In genomic region chr13:111513766-111514611, GRCh38 we compare ENCODE assay signal across 24 cellular contexts.
"Had no signal": no experiment of that assay in that cellular context is flagged by ENCODE, and none has a peak within 500 bp of the region (broad histone marks: within the 10 kb centered on the region; RNA-seq: fewer than 3 reads in every experiment).

No MANE protein-coding gene starts in this region.

- DNase-seq: activated CD4-positive, alpha-beta T cell treated with anti-CD3 and anti-CD28 coated beads for 36 hours; activated CD4-positive, CD25-positive, alpha-beta regulatory T cell; activated CD8-positive, alpha-beta T cell treated with anti-CD3 and anti-CD28 coated beads, Interleukin-2, amount 10 ng/mL, durations not matched to agents 7 days and 5 days; activated gamma-delta T cell; activated naive CD4-positive, alpha-beta T cell treated with anti-CD3 and anti-CD28 coated beads, Interleukin-2, amount 10 ng/mL, durations not matched to agents 7 days and 5 days; activated naive CD8-positive, alpha-beta T cell treated with anti-CD3 and anti-CD28 coated beads, Interleukin-2, amount 10 ng/mL, durations not matched to agents 7 days and 5 days; hippocampal formation; immature natural killer cell; lower lobe of right lung; mesenchymal stem cell; natural killer cell; sigmoid colon; small intestine; stimulated activated CD4-positive, alpha-beta T cell treated with anti-CD3 and anti-CD28 coated beads, Interleukin-2, amount 100 ng/mL, for 24 hours; stimulated activated naive B cell treated with anti-CD40 and anti-IgM and Interleukin-4, amounts not matched to agents 10 μg/mL and 1 μg/mL and 100 μg/mL, for 72 hours; stomach; tibial artery; upper lobe of right lung had no signal

- H3K36me3 ChIP-seq: ascending aorta, cardiac muscle cell, gastroesophageal sphincter, lower lobe of right lung, neural progenitor cell, sigmoid colon, stomach, tibial artery, upper lobe of right lung had no signal

- H3K27ac ChIP-seq: ascending aorta, cardiac muscle cell, gastroesophageal sphincter, lower lobe of right lung, neural progenitor cell, sigmoid colon, stomach, tibial artery, upper lobe of right lung had no signal

- H3K4me3 ChIP-seq: ascending aorta, cardiac muscle cell, gastroesophageal sphincter, lower lobe of right lung, neural progenitor cell, sigmoid colon, stomach, tibial artery, upper lobe of right lung had no signal

- H3K9me3 ChIP-seq: ascending aorta, gastroesophageal sphincter, lower lobe of right lung, sigmoid colon, stomach, tibial artery, upper lobe of right lung had no signal

- ATAC-seq: activated CD4-positive, alpha-beta T cell treated with anti-CD3 and anti-CD28 coated beads for 36 hours; activated CD8-positive, alpha-beta T cell treated with anti-CD3 and anti-CD28 coated beads, Interleukin-2, amount 10 ng/mL, durations not matched to agents 7 days and 5 days; gastroesophageal sphincter; lower lobe of right lung; natural killer cell; stimulated activated naive B cell treated with anti-CD40 and anti-IgM and Interleukin-4, amounts not matched to agents 10 μg/mL and 1 μg/mL and 100 μg/mL, for 72 hours; T-cell; upper lobe of right lung had no signal

- H3K36me3 Mint-ChIP-seq: activated naive CD4-positive, alpha-beta T cell treated with anti-CD3 and anti-CD28 coated beads, Interleukin-2, amount 10 ng/mL, durations not matched to agents 7 days and 5 days; activated naive CD8-positive, alpha-beta T cell treated with anti-CD3 and anti-CD28 coated beads, Interleukin-2, amount 10 ng/mL, durations not matched to agents 7 days and 5 days; brain; immature natural killer cell; natural killer cell; neural progenitor cell; stimulated activated naive B cell treated with anti-CD40 and anti-IgM and Interleukin-4, amounts not matched to agents 10 μg/mL and 1 μg/mL and 100 μg/mL, for 72 hours; T-cell had no signal

- H3K4me3 Mint-ChIP-seq: activated CD4-positive, alpha-beta T cell treated with anti-CD3 and anti-CD28 coated beads for 36 hours; activated CD8-positive, alpha-beta T cell treated with anti-CD3 and anti-CD28 coated beads, Interleukin-2, amount 10 ng/mL, durations not matched to agents 7 days and 5 days; activated naive CD4-positive, alpha-beta T cell treated with anti-CD3 and anti-CD28 coated beads, Interleukin-2, amount 10 ng/mL, durations not matched to agents 7 days and 5 days; activated naive CD8-positive, alpha-beta T cell treated with anti-CD3 and anti-CD28 coated beads, Interleukin-2, amount 10 ng/mL, durations not matched to agents 7 days and 5 days; brain; immature natural killer cell; natural killer cell; neural progenitor cell; stimulated activated naive B cell treated with anti-CD40 and anti-IgM and Interleukin-4, amounts not matched to agents 10 μg/mL and 1 μg/mL and 100 μg/mL, for 72 hours; T-cell had no signal

- H3K27me3 ChIP-seq: ascending aorta, neural progenitor cell had no signal

- H3K4me1 ChIP-seq: ascending aorta, gastroesophageal sphincter, lower lobe of right lung, sigmoid colon, stomach, upper lobe of right lung had no signal

- H3K27ac Mint-ChIP-seq: activated CD4-positive, alpha-beta T cell treated with anti-CD3 and anti-CD28 coated beads for 36 hours; activated CD8-positive, alpha-beta T cell treated with anti-CD3 and anti-CD28 coated beads, Interleukin-2, amount 10 ng/mL, durations not matched to agents 7 days and 5 days; activated naive CD4-positive, alpha-beta T cell treated with anti-CD3 and anti-CD28 coated beads, Interleukin-2, amount 10 ng/mL, durations not matched to agents 7 days and 5 days; activated naive CD8-positive, alpha-beta T cell treated with anti-CD3 and anti-CD28 coated beads, Interleukin-2, amount 10 ng/mL, durations not matched to agents 7 days and 5 days; immature natural killer cell; natural killer cell; stimulated activated naive B cell treated with anti-CD40 and anti-IgM and Interleukin-4, amounts not matched to agents 10 μg/mL and 1 μg/mL and 100 μg/mL, for 72 hours; T-cell had no signal

- H3K4me1 Mint-ChIP-seq: activated CD4-positive, alpha-beta T cell treated with anti-CD3 and anti-CD28 coated beads for 36 hours; activated naive CD4-positive, alpha-beta T cell treated with anti-CD3 and anti-CD28 coated beads, Interleukin-2, amount 10 ng/mL, durations not matched to agents 7 days and 5 days; activated naive CD8-positive, alpha-beta T cell treated with anti-CD3 and anti-CD28 coated beads, Interleukin-2, amount 10 ng/mL, durations not matched to agents 7 days and 5 days; immature natural killer cell; natural killer cell; stimulated activated naive B cell treated with anti-CD40 and anti-IgM and Interleukin-4, amounts not matched to agents 10 μg/mL and 1 μg/mL and 100 μg/mL, for 72 hours; T-cell had no signal

- H3K9me3 Mint-ChIP-seq: activated naive CD8-positive, alpha-beta T cell treated with anti-CD3 and anti-CD28 coated beads, Interleukin-2, amount 10 ng/mL, durations not matched to agents 7 days and 5 days; immature natural killer cell; natural killer cell; T-cell had no signal

- H3K27me3 Mint-ChIP-seq: activated naive CD4-positive, alpha-beta T cell treated with anti-CD3 and anti-CD28 coated beads, Interleukin-2, amount 10 ng/mL, durations not matched to agents 7 days and 5 days; activated naive CD8-positive, alpha-beta T cell treated with anti-CD3 and anti-CD28 coated beads, Interleukin-2, amount 10 ng/mL, durations not matched to agents 7 days and 5 days had no signal
